8 cellular contexts compared by ENCODE assay signal in the genomic region with DNA sequence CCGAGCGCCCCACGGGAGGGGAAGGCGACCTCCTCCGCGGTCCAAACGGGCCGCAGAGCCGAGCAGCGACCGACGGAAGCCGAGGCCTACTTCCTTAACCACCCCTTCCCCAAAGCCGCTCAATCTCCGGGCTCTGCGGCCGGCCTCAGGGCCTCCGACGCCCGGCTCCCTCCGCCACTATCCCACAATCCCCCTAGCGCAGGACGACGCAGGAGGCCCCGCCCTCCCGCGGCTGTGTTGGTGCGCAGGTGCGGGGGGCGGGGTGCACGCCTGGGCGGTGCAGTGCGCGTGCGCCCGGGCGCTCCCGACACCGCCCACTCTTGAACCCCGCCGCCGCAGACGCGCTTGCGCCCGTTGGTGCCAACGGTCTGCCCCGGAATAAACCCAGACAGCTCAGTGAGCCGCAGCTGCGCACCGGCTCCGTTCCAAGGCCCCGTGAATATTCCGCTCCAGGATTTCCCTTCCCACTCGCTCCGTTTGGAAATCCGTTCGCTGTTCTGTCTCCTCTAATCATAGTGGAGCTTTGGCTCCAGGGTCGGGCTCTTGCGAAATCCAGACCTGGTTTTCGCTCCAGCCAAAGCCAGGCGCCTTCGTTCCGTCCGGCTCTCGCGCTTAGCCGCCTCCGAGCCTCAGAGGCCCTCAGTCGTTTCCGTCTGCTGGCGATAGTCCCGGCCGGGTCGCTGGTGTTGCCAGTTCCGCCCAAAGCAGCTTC. TPM values are rescaled to one million over a fixed set of nuclear protein-coding genes. Genes with fewer than 3 reads are reported as not detected.
DNase-seq lines count a peak whose midpoint lies in the region; ATAC-seq and TF ChIP-seq lines count a peak whose summit lies in the region.

A gene with protein sequence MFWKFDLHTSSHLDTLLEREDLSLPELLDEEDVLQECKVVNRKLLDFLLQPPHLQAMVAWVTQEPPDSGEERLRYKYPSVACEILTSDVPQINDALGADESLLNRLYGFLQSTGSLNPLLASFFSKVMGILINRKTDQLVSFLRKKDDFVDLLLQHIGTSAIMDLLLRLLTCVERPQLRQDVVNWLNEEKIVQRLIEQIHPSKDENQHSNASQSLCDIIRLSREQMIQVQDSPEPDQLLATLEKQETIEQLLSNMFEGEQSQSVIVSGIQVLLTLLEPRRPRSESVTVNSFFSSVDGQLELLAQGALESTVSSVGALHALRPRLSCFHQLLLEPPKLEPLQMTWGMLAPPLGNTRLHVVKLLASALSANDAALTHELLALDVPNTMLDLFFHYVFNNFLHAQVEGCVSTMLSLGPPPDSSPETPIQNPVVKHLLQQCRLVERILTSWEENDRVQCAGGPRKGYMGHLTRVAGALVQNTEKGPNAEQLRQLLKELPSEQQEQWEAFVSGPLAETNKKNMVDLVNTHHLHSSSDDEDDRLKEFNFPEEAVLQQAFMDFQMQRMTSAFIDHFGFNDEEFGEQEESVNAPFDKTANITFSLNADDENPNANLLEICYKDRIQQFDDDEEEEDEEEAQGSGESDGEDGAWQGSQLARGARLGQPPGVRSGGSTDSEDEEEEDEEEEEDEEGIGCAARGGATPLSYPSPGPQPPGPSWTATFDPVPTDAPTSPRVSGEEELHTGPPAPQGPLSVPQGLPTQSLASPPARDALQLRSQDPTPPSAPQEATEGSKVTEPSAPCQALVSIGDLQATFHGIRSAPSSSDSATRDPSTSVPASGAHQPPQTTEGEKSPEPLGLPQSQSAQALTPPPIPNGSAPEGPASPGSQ (minus strand): TSS at position 190 of the 712 bp plus-strand sequence. CDS start 11,914 bp downstream, outside the sequence.

- ATAC-seq in HG02678 (IDR thresholded peaks at IDR 0.05; ENCODE audit: unreplicated experiment), result peak; percentile 67
- ATAC-seq in activated naive CD8-positive, alpha-beta T cell treated with anti-CD3 and anti-CD28 coated beads, Interleukin-2, amount 10 ng/mL, durations not matched to agents 7 days and 5 days (ENCODE audit: low read depth), result peak; percentile 77

- H3K4me1 ChIP-seq in thymus (ENCODE audit: control insufficient read depth, insufficient read depth, low read length), result peaks cover 32% of the 10 kb centered on the region

- H2AFZ ChIP-seq in SU-DHL-6 (ENCODE audit: low read depth, low read length, severe bottlenecking), result peak within 1 kb of the TSS; percentile 30

- TF ChIP-seq CTCF in SU-DHL-6 (IDR thresholded peaks at IDR 0.05; ENCODE audit: insufficient read depth, low read length, poor library complexity, severe bottlenecking) (no peak), osteocyte (IDR thresholded peaks at IDR 0.05) (no peak)

- H3K27me3 ChIP-seq in SU-DHL-6 (ENCODE audit: low read length) (no peaks in the 10 kb centered on the region), thymus (ENCODE audit: control insufficient read depth, insufficient read depth) (no peaks in the 10 kb centered on the region)

- peak within 1 kb of the TSS; percentile 99 for H3K27ac Mint-ChIP-seq in activated naive CD8-positive, alpha-beta T cell treated with anti-CD3 and anti-CD28 coated beads, Interleukin-2, amount 10 ng/mL, durations not matched to agents 7 days and 5 days
- H3K27ac Mint-ChIP-seq in osteocyte (ENCODE audit: unreplicated experiment), result peak within 1 kb of the TSS; percentile 98

- WGBS in thymus, result under 1% methylated on average over 76 of the region's 76 CpGs

- peaks cover 47% of the 10 kb centered on the region for H3K79me2 ChIP-seq in SU-DHL-6 (ENCODE audit: insufficient read depth, low read length)

- H4K20me1 ChIP-seq in SU-DHL-6 (ENCODE audit: low read depth, low read length), result no peaks in the 10 kb centered on the region

- H3F3A ChIP-seq in SU-DHL-6 (ENCODE audit: insufficient read depth), result peaks cover 47% of the 10 kb centered on the region

- intact Hi-C loops in head of caudate nucleus (cut with DNase I), result no loop called here

- H3K4me1 Mint-ChIP-seq in activated naive CD8-positive, alpha-beta T cell treated with anti-CD3 and anti-CD28 coated beads, Interleukin-2, amount 10 ng/mL, durations not matched to agents 7 days and 5 days, result peaks cover 34% of the 10 kb centered on the region
- peaks cover 45% of the 10 kb centered on the region for H3K4me1 Mint-ChIP-seq in osteocyte (ENCODE audit: unreplicated experiment)

- peak within 1 kb of the TSS; percentile 98 for H3K4me2 ChIP-seq in SU-DHL-6 (ENCODE audit: low read depth, low read length, poor library complexity, severe bottlenecking)

- peak; percentile 94 for TF ChIP-seq POLR2A in GM10847 (IDR thresholded peaks at IDR 0.05; ENCODE audit: extremely low read depth, insufficient read length)

- peak within 1 kb of the TSS; percentile 99 for H3K27ac ChIP-seq in SU-DHL-6 (ENCODE audit: low read depth, low read length)
- H3K27ac ChIP-seq in thymus (ENCODE audit: low read depth), result peak within 1 kb of the TSS; percentile 95

- DNase-seq in NCI-H128 (lab: John Stamatoyannopoulos, UW; ENCODE audit: unreplicated experiment) (peak; percentile 97), head of caudate nucleus (peak; percentile 90 to 99 (median 97)), osteocyte (ENCODE audit: extremely low spot score, unreplicated experiment) (peak; percentile 100)
- DNase-seq in activated naive CD8-positive, alpha-beta T cell treated with anti-CD3 and anti-CD28 coated beads, Interleukin-2, amount 10 ng/mL, durations not matched to agents 7 days and 5 days, result peak; percentile 98

- H3K9ac ChIP-seq in SU-DHL-6 (ENCODE audit: low read length), result peak within 1 kb of the TSS; percentile 94

- H3K9me2 ChIP-seq in SU-DHL-6 (replicated peaks; ENCODE audit: insufficient read depth, low read length), result no peaks in the 10 kb centered on the region

- H3K4me3 ChIP-seq in SU-DHL-6 (ENCODE audit: insufficient read depth, low read length, poor library complexity, severe bottlenecking) (peak within 1 kb of the TSS; percentile 73), thymus (ENCODE audit: low read length) (peak within 1 kb of the TSS; percentile 92)

- H3K36me3 ChIP-seq in SU-DHL-6 (ENCODE audit: low read length), result no peaks in the 10 kb centered on the region
- peaks cover 3% of the 10 kb centered on the region for H3K36me3 ChIP-seq in thymus (ENCODE audit: control insufficient read depth, insufficient read depth)

- peaks cover 18% of the 10 kb centered on the region for H3K36me3 Mint-ChIP-seq in activated naive CD8-positive, alpha-beta T cell treated with anti-CD3 and anti-CD28 coated beads, Interleukin-2, amount 10 ng/mL, durations not matched to agents 7 days and 5 days
- peaks cover 2% of the 10 kb centered on the region for H3K36me3 Mint-ChIP-seq in osteocyte (ENCODE audit: unreplicated experiment)

- H3K4me3 Mint-ChIP-seq in activated naive CD8-positive, alpha-beta T cell treated with anti-CD3 and anti-CD28 coated beads, Interleukin-2, amount 10 ng/mL, durations not matched to agents 7 days and 5 days, result peak within 1 kb of the TSS; percentile 99
- peak within 1 kb of the TSS; percentile 95 for H3K4me3 Mint-ChIP-seq in osteocyte (ENCODE audit: unreplicated experiment)

- H3K9me3 ChIP-seq in SU-DHL-6 (ENCODE audit: insufficient read depth, low read length) (no peaks in the 10 kb centered on the region), thymus (ENCODE audit: control insufficient read depth) (no peaks in the 10 kb centered on the region)

- POLR2A ChIA-PET in activated naive CD8-positive, alpha-beta T cell treated with anti-CD3 and anti-CD28 coated beads, Interleukin-2, amount 10 ng/mL, durations not matched to agents 7 days and 5 days (lab: Charles Lee), result interaction anchor here (0.7 to 8.4 kb wide), 20 partner anchors 8 to 1122 kb away, joined by 3 to 120 read pairs (median 5); partner anchors contain the start of genes BRSK1, CNOT3, FIZ1 and HSPBP1

- no peaks in the 10 kb centered on the region for H3K27me3 Mint-ChIP-seq in activated naive CD8-positive, alpha-beta T cell treated with anti-CD3 and anti-CD28 coated beads, Interleukin-2, amount 10 ng/mL, durations not matched to agents 7 days and 5 days
- no peaks in the 10 kb centered on the region for H3K27me3 Mint-ChIP-seq in osteocyte (ENCODE audit: unreplicated experiment)

- H3K9me3 Mint-ChIP-seq in activated naive CD8-positive, alpha-beta T cell treated with anti-CD3 and anti-CD28 coated beads, Interleukin-2, amount 10 ng/mL, durations not matched to agents 7 days and 5 days, result no peaks in the 10 kb centered on the region
- no peaks in the 10 kb centered on the region for H3K9me3 Mint-ChIP-seq in osteocyte (ENCODE audit: unreplicated experiment)

RNA-seq across cellular contexts. Expression of the gene that starts here (rescaled TPM):
- 100 to 1,000 TPM; 211 to 226 TPM for total RNA-seq in activated naive CD8-positive, alpha-beta T cell treated with anti-CD3 and anti-CD28 coated beads, Interleukin-2, amount 10 ng/mL, durations not matched to agents 7 days and 5 days
- total RNA-seq in osteocyte, result 63.0 and 67.1 TPM in 2 replicates
- 48.5 TPM for polyA plus RNA-seq in thymus

Comparison
In these comparisons a context has a peak if more than half of its experiments do, and no peak if none do; other contexts are left out.
1. Peak in every context shown above with its lines: DNase-seq, ATAC-seq, H3K4me3 ChIP-seq and H3K27ac ChIP-seq.